22 cellular contexts compared by ENCODE assay signal in the genomic region with DNA sequence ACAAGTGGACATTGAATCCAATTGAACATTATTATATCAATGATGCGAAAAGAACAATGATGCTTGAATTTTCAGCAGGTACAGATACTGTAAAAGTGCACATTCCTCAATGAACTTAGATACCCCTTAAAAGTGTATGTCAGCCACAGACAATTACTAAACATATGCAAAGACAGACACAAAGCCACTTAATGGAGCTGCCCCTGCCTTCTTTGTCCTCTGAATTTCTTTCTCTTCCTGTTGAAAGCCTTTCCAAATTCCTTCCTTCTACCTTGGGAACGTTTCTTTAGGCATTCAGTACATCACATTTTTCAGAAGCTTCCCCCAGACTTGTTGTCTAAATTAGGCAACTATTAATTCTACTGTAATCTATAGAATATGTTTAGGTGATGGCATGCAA.
DNase-seq lines count a peak whose midpoint lies in the region; ATAC-seq and TF ChIP-seq lines count a peak whose summit lies in the region.
"Had no signal": no experiment of that assay in that cellular context is flagged by ENCODE, and none has a peak within 500 bp of the region (broad histone marks: within the 10 kb centered on the region; RNA-seq: fewer than 3 reads in every experiment).

No MANE protein-coding gene starts in this region.

- H3K9ac ChIP-seq in HUES48 (ENCODE audit: low read depth, low read length) (peak overlapping the region; percentile 58), iPS-18a (ENCODE audit: low read length) (peak overlapping the region; percentile 53)
- H3K9ac ChIP-seq: BLaER1 treated with 17β-estradiol and CSF1 and Interleukin-3, amounts not matched to agents 10 nM and 100 nM had no signal

- peak overlapping the region; percentile 93 for H3K27ac ChIP-seq in HUES48 (ENCODE audit: low read depth, low read length)
- H3K27ac ChIP-seq in ectodermal cell (ENCODE audit: insufficient read depth, low read depth, low read length, poor library complexity, severe bottlenecking): peak overlapping the region; percentile 56
- peak overlapping the region; percentile 94 for H3K27ac ChIP-seq in iPS-18a (ENCODE audit: low read length)
- H3K27ac ChIP-seq in CD8-positive, alpha-beta T cell (ENCODE audit: low read depth, low read length): no peak overlapping the region
- no peak overlapping the region for H3K27ac ChIP-seq in brain microvascular endothelial cell
- H3K27ac ChIP-seq: A549; BLaER1 treated with 17β-estradiol and CSF1 and Interleukin-3, amounts not matched to agents 10 nM and 100 nM; SK-N-MC had no signal

- TF ChIP-seq CTCF in CD8-positive, alpha-beta T cell (IDR thresholded peaks at IDR 0.05): no peak
- TF ChIP-seq CTCF in brain microvascular endothelial cell (IDR thresholded peaks at IDR 0.05; ENCODE audit: low read depth, low read length, missing control alignments): no peak

- 43 to 44% methylated on average over 2 of the region's 2 CpGs for WGBS in ectodermal cell, 2 experiments

- ATAC-seq in CD8-positive, alpha-beta T cell: no peak
- ATAC-seq: A549, Panc1 had no signal

- CTCF ChIA-PET in CD8-positive, alpha-beta T cell (lab: Charles Lee): interaction anchor here (1.0 kb wide), 1 partner anchor 10 kb away, joined by 4 read pairs; no protein-coding TSS in a partner anchor

- no peak for DNase-seq in CD8-positive, alpha-beta T cell
- DNase-seq in NCI-H526 (lab: John Stamatoyannopoulos, UW) (no peak), brain microvascular endothelial cell (no peak)
- no peak for DNase-seq in stimulated activated CD4-positive, alpha-beta T cell treated with anti-CD3 and anti-CD28 coated beads, Interleukin-2, amount 100 ng/mL, for 48 hours
- DNase-seq: AML-193; CD4-positive, alpha-beta T cell; COR-L47; GOT3; KBM-7; NCI-H1105 treated with DMSO at 0.1 percent for 48 hours; NCI-H146; NCI-H2029; NCI-H446 treated with DMSO at 0.1 percent for 48 hours; NCI-H69; SIG-M5 had no signal

- H3K9me3 Mint-ChIP-seq in CD8-positive, alpha-beta T cell: peaks cover 8% of the 10 kb centered on the region

- H3K27me3 ChIP-seq in HUES48 (ENCODE audit: control insufficient read depth, insufficient read depth, low read length) (no peaks in the 10 kb centered on the region), ectodermal cell (ENCODE audit: control insufficient read depth, insufficient read depth, low read length, poor library complexity, severe bottlenecking) (no peaks in the 10 kb centered on the region), iPS-18a (ENCODE audit: control insufficient read depth, insufficient read depth, low read length) (no peaks in the 10 kb centered on the region), brain microvascular endothelial cell (replicated peaks) (no peaks in the 10 kb centered on the region)
- no peaks in the 10 kb centered on the region for H3K27me3 ChIP-seq in CD8-positive, alpha-beta T cell (ENCODE audit: insufficient read depth, low read length)
- H3K27me3 ChIP-seq: BLaER1 treated with 17β-estradiol and CSF1 and Interleukin-3, amounts not matched to agents 10 nM and 100 nM had no signal

- H3K36me3 ChIP-seq in HUES48 (ENCODE audit: control insufficient read depth, insufficient read depth, low read length) (peaks cover 2% of the 10 kb centered on the region; the same call in 1 of the 2 replicates), ectodermal cell (ENCODE audit: control insufficient read depth, insufficient read depth, low read length) (no peaks in the 10 kb centered on the region), iPS-18a (ENCODE audit: control insufficient read depth, low read depth, low read length) (peaks cover 1% of the 10 kb centered on the region), brain microvascular endothelial cell (replicated peaks) (no peaks in the 10 kb centered on the region)
- no peaks in the 10 kb centered on the region for H3K36me3 ChIP-seq in CD8-positive, alpha-beta T cell (ENCODE audit: insufficient read depth, low read length)
- H3K36me3 ChIP-seq: BLaER1 treated with 17β-estradiol and CSF1 and Interleukin-3, amounts not matched to agents 10 nM and 100 nM had no signal

- no peaks in the 10 kb centered on the region for H3K36me3 Mint-ChIP-seq in CD8-positive, alpha-beta T cell

- H3K4me3 ChIP-seq in HUES48 (ENCODE audit: low read depth, low read length): no peak overlapping the region
- H3K4me3 ChIP-seq in ectodermal cell (ENCODE audit: insufficient read depth, low read depth, low read length): no peak overlapping the region
- H3K4me3 ChIP-seq in iPS-18a (ENCODE audit: low read length): peak overlapping the region; percentile 29
- H3K4me3 ChIP-seq in CD8-positive, alpha-beta T cell (ENCODE audit: low read depth, low read length): no peak overlapping the region
- H3K4me3 ChIP-seq in brain microvascular endothelial cell (ENCODE audit: low read depth, low read length): no peak overlapping the region
- H3K4me3 ChIP-seq: A549; BLaER1 treated with 17β-estradiol and CSF1 and Interleukin-3, amounts not matched to agents 10 nM and 100 nM; SK-N-MC had no signal

- H3K4me3 Mint-ChIP-seq in CD8-positive, alpha-beta T cell: no peak overlapping the region
- H3K4me3 Mint-ChIP-seq: CD4-positive, alpha-beta T cell had no signal

- no peak overlapping the region for H3K27ac Mint-ChIP-seq in CD8-positive, alpha-beta T cell
- H3K27ac Mint-ChIP-seq: CD4-positive, alpha-beta T cell had no signal

- POLR2A ChIA-PET in CD8-positive, alpha-beta T cell (lab: Charles Lee): no interaction called here

- intact Hi-C loops in CD8-positive, alpha-beta T cell (cut with DNase I, micrococcal nuclease): no loop called here

- no peaks in the 10 kb centered on the region for H3K27me3 Mint-ChIP-seq in CD8-positive, alpha-beta T cell (ENCODE audit: low read depth)
- H3K27me3 Mint-ChIP-seq: CD4-positive, alpha-beta T cell had no signal

- in situ Hi-C loops in brain microvascular endothelial cell (cut with HindIII; ENCODE audit: low pct_ligation_motif_present, low sequenced_read_pairs): no loop called here

- H3K4me1 Mint-ChIP-seq in CD8-positive, alpha-beta T cell (ENCODE audit: low read depth): no peaks in the 10 kb centered on the region

- H3K9me3 ChIP-seq in HUES48 (ENCODE audit: control insufficient read depth, insufficient read depth, low read length) (peaks cover 5% of the 10 kb centered on the region), ectodermal cell (ENCODE audit: control insufficient read depth, low read length) (no peaks in the 10 kb centered on the region), iPS-18a (ENCODE audit: control insufficient read depth, low read depth, low read length) (peaks cover 4% of the 10 kb centered on the region)
- no peaks in the 10 kb centered on the region for H3K9me3 ChIP-seq in CD8-positive, alpha-beta T cell (ENCODE audit: low read length)
- H3K9me3 ChIP-seq: A549 had no signal

- peaks cover 51% of the 10 kb centered on the region for H3K4me1 ChIP-seq in HUES48 (ENCODE audit: control insufficient read depth, insufficient read depth, low read length)
- H3K4me1 ChIP-seq in ectodermal cell (ENCODE audit: control insufficient read depth, insufficient read depth, low read length): peaks cover 30% of the 10 kb centered on the region
- H3K4me1 ChIP-seq in iPS-18a (ENCODE audit: control insufficient read depth, low read depth, low read length): peaks cover 54% of the 10 kb centered on the region
- no peaks in the 10 kb centered on the region for H3K4me1 ChIP-seq in CD8-positive, alpha-beta T cell (ENCODE audit: insufficient read depth, low read length)
- H3K4me1 ChIP-seq: A549; BLaER1 treated with 17β-estradiol and CSF1 and Interleukin-3, amounts not matched to agents 10 nM and 100 nM had no signal

Comparison
In these comparisons a context has a peak if more than half of its experiments do, and no peak if none do; other contexts are left out.
1. H3K27ac ChIP-seq: peak in HUES48 (single experiment), ectodermal cell (single experiment) and iPS-18a (single experiment); none in CD8-positive, alpha-beta T cell (single experiment) and brain microvascular endothelial cell (single experiment).